In genomic region chr9:135119496-135120064, GRCh38 we compare ENCODE assay signal across 7 cellular contexts. TPM values are rescaled to one million over a fixed set of nuclear protein-coding genes. Genes with fewer than 3 reads are reported as not detected.
"Had no signal": no experiment of that assay in that cellular context is flagged by ENCODE, and none has a peak within 500 bp of the region (broad histone marks: within the 10 kb centered on the region; RNA-seq: fewer than 3 reads in every experiment).

No MANE protein-coding gene starts in this region.

- H3K4me3 Mint-ChIP-seq: GM23338, HFFc6, IgD-negative memory B cell had no signal

- H3K4me1 ChIP-seq: HAP-1 had no signal

- H3K9me3 ChIP-seq: HAP-1 had no signal

- H3K27ac Mint-ChIP-seq: GM23338, HFFc6 had no signal

- H3K36me3 ChIP-seq: HAP-1 had no signal

- H3K4me3 ChIP-seq: GM23338, HAP-1 had no signal

- ATAC-seq: GM23338, HCT116, HepG2 had no signal

- H3K4me1 Mint-ChIP-seq: GM23338, IgD-negative memory B cell had no signal

- H3K36me3 Mint-ChIP-seq: IgD-negative memory B cell had no signal

- DNase-seq: HFFc6 had no signal

- H3K27ac ChIP-seq: HL-60 had no signal

RNA-seq across cellular contexts. Expression of gene OLFM1, which starts 32.1 kb away (rescaled TPM):
- total RNA-seq: HepG2 had no signal
- polyA plus RNA-seq: HepG2 had no signal
